ENCODE assay signal across 18 cellular contexts in the genomic region with DNA sequence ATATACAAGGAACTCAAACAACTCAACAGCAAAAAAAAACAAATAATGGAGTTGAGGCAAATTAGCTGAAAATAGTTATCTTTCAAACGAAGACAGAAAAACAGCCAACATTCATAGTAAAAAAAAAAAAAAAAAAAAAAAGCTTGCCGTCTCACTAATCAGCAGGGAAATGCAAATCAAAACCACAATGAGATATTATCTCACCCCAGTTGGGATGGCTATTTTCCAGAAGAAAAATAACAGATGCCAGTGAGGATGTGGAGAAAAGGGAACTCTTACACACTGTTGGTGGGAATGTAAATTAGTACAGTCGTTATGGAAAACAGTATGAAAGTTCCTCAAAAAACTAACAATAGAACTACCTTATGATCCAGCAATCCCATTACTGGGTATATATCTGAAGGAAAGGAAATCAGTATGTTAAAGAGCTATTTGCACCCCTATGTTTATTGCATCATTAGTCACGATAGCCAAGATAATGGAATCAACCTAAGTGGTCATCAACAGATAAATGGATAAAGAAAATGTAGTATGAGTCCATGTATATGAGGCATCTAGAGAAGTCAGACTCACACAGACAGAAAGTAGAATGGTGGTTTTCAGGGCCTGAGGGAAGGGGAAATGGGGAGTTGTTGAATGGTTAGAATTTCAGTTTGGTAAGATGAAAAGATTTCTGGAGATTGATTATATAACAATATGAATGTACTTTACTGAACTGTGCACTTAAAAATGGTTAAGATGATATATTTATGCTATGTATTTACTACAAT.
A peak's percentile ranks its signal among the peaks of the same experiment; 100 is the strongest.
DNase-seq lines count a peak whose midpoint lies in the region; ATAC-seq, FAIRE-seq and TF ChIP-seq lines count a peak whose summit lies in the region.
"Had no signal": no experiment of that assay in that cellular context is flagged by ENCODE, and none has a peak within 500 bp of the region (broad histone marks: within the 10 kb centered on the region; RNA-seq: fewer than 3 reads in every experiment).

No MANE protein-coding gene starts in this region.

- H3K36me3 ChIP-seq in neutrophil = peaks cover 36% of the 10 kb centered on the region
- H3K36me3 ChIP-seq: breast epithelium had no signal

- CTCF ChIA-PET in HEK293T (lab: Yijun Ruan, JAX) = interaction anchor here (0.6 kb wide), 1 partner anchor 515 kb away, joined by 3 read pairs; no protein-coding TSS in a partner anchor

- H3K9me3 ChIP-seq in neutrophil = no peaks in the 10 kb centered on the region

- DNase-seq in NCI-H226 (peak; percentile 28), astrocyte of the spinal cord (ENCODE audit: low read depth, low spot score) (peak; percentile 61), DMS153 treated with DMSO at 0.1 percent for 48 hours (lab: John Stamatoyannopoulos, UW; ENCODE audit: unreplicated experiment) (no peak), HEK293T (ENCODE audit: extremely low spot score) (no peak), medulla oblongata (ENCODE audit: extremely low spot score) (no peak)
- DNase-seq: activated CD4-positive, alpha-beta T cell treated with anti-CD3 and anti-CD28 coated beads for 4 hours; naive thymus-derived CD4-positive, alpha-beta T cell; NCI-H1092; PC-3; right cardiac atrium; stimulated activated naive CD8-positive, alpha-beta T cell treated with anti-CD3 and anti-CD28 coated beads, Interleukin-15, Interleukin-2, amounts not matched to agents 100 U/mL and 50 U/mL, for 24 hours had no signal

- peak overlapping the region; percentile 40 for H3K27ac ChIP-seq in neutrophil
- H3K27ac ChIP-seq: breast epithelium, C4-2B had no signal

- in situ Hi-C loops in astrocyte of the spinal cord (cut with HindIII; ENCODE audit: low sequenced_read_pairs) = no loop called here

- no peak for ATAC-seq in GM21367 (IDR thresholded peaks at IDR 0.05; ENCODE audit: unreplicated experiment)
- ATAC-seq: naive thymus-derived CD4-positive, alpha-beta T cell; PC-3; stimulated activated naive CD8-positive, alpha-beta T cell treated with anti-CD3 and anti-CD28 coated beads, Interleukin-15, Interleukin-2, amounts not matched to agents 100 U/mL and 50 U/mL, for 24 hours had no signal

- no peak overlapping the region for H3K4me3 ChIP-seq in astrocyte of the spinal cord (ENCODE audit: low read depth, low read length)
- no peak overlapping the region for H3K4me3 ChIP-seq in neutrophil (ENCODE audit: low read depth in 1 of 2, low read length in 1 of 2)
- H3K4me3 ChIP-seq: breast epithelium had no signal

- FAIRE-seq in G401.6 (lab: Jason Lieb, UNC) = peak; percentile 31
- FAIRE-seq: endometrium, HTR-8/SVneo had no signal

- H3K4me1 ChIP-seq in neutrophil (ENCODE audit: control insufficient read depth in 1 of 2, insufficient read depth in 1 of 2, low read depth in 1 of 2, low read length in 1 of 2) = no peaks in the 10 kb centered on the region
- H3K4me1 ChIP-seq: breast epithelium had no signal

- POLR2A ChIA-PET in HEK293T (lab: Yijun Ruan, JAX) = no interaction called here

- H3K27me3 ChIP-seq in neutrophil = no peaks in the 10 kb centered on the region
- H3K27me3 ChIP-seq: breast epithelium had no signal

- TF ChIP-seq CTCF in astrocyte of the spinal cord (IDR thresholded peaks at IDR 0.05; ENCODE audit: low read depth, low read length) (no peak), neutrophil (IDR thresholded peaks at IDR 0.05) (no peak)

TF ChIP-seq in HEK293T, 16 proteins besides CTCF, POLR2A, EP300 and RAD21:
- TF ChIP-seq CTBP1 (IDR thresholded peaks at IDR 0.05; ENCODE audit: borderline replicate concordance) (no peak), LEF1 (IDR thresholded peaks at IDR 0.05; ENCODE audit: borderline replicate concordance) (no peak), NFRKB (IDR thresholded peaks at IDR 0.05) (no peak), ARNT (IDR thresholded peaks at IDR 0.05) (no peak), TARDBP (IDR thresholded peaks at IDR 0.05) (no peak), ELF4 (IDR thresholded peaks at IDR 0.05) (no peak), HDGF (IDR thresholded peaks at IDR 0.05; ENCODE audit: borderline replicate concordance) (no peak), L3MBTL2 (conservative IDR thresholded peaks at IDR 0.05) (no peak), ZNF384 (IDR thresholded peaks at IDR 0.05) (no peak), FOXM1 (IDR thresholded peaks at IDR 0.05; ENCODE audit: borderline replicate concordance) (no peak), FOXA1 (IDR thresholded peaks at IDR 0.05) (no peak), SUZ12 (IDR thresholded peaks at IDR 0.05) (no peak), FOXK2 (IDR thresholded peaks at IDR 0.05) (no peak), BHLHE40 (IDR thresholded peaks at IDR 0.05; ENCODE audit: borderline replicate concordance) (no peak), SP1 (IDR thresholded peaks at IDR 0.05) (no peak)
- TF ChIP-seq, protein P1, sequence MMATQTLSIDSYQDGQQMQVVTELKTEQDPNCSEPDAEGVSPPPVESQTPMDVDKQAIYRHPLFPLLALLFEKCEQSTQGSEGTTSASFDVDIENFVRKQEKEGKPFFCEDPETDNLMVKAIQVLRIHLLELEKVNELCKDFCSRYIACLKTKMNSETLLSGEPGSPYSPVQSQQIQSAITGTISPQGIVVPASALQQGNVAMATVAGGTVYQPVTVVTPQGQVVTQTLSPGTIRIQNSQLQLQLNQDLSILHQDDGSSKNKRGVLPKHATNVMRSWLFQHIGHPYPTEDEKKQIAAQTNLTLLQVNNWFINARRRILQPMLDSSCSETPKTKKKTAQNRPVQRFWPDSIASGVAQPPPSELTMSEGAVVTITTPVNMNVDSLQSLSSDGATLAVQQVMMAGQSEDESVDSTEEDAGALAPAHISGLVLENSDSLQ (IDR thresholded peaks at IDR 0.05) = no peak

Comparison
In these comparisons a context has a peak if more than half of its experiments do, and no peak if none do; other contexts are left out.
1. DNase-seq: peak in NCI-H226 (single experiment) and astrocyte of the spinal cord (single experiment); none in DMS153 treated with DMSO at 0.1 percent for 48 hours (single experiment), HEK293T (single experiment) and medulla oblongata (single experiment).